In genomic region chr19:38837304-38837626, GRCh38 we compare ENCODE assay signal across 2 cellular contexts.
TF ChIP-seq lines count a peak whose summit lies in the region.

No MANE protein-coding gene starts in this region.

TF ChIP-seq in SK-N-SH, 30 proteins besides CTCF, POLR2A, EP300 and RAD21:
- 0 out of 2 replicates have a peak, but pooled peaks have one; percentile 3 for TF ChIP-seq NFIC (IDR thresholded peaks at IDR 0.05; ENCODE audit: borderline replicate concordance)
- TF ChIP-seq, protein P1, sequence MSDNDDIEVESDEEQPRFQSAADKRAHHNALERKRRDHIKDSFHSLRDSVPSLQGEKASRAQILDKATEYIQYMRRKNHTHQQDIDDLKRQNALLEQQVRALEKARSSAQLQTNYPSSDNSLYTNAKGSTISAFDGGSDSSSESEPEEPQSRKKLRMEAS (IDR thresholded peaks at IDR 0.05; ENCODE audit: low read depth): no peak

TF ChIP-seq in SK-N-SH treated with all-trans-retinoic acid at 6 μM for 48 hours, 23 proteins besides CTCF, POLR2A, EP300 and RAD21:
- TF ChIP-seq TOX (CRISPR knock-in tag; IDR thresholded peaks at IDR 0.05; ENCODE audit: borderline replicate concordance) (no peak), ESRRG (CRISPR knock-in tag; IDR thresholded peaks at IDR 0.05) (no peak), SNAI2 (CRISPR knock-in tag; IDR thresholded peaks at IDR 0.05) (no peak), PPARA (CRISPR knock-in tag; IDR thresholded peaks at IDR 0.05; ENCODE audit: borderline replicate concordance) (no peak), RARB (CRISPR knock-in tag; IDR thresholded peaks at IDR 0.05) (no peak), ARNTL (CRISPR knock-in tag; IDR thresholded peaks at IDR 0.05; ENCODE audit: borderline replicate concordance, low read depth) (no peak)
